In the genomic region with DNA sequence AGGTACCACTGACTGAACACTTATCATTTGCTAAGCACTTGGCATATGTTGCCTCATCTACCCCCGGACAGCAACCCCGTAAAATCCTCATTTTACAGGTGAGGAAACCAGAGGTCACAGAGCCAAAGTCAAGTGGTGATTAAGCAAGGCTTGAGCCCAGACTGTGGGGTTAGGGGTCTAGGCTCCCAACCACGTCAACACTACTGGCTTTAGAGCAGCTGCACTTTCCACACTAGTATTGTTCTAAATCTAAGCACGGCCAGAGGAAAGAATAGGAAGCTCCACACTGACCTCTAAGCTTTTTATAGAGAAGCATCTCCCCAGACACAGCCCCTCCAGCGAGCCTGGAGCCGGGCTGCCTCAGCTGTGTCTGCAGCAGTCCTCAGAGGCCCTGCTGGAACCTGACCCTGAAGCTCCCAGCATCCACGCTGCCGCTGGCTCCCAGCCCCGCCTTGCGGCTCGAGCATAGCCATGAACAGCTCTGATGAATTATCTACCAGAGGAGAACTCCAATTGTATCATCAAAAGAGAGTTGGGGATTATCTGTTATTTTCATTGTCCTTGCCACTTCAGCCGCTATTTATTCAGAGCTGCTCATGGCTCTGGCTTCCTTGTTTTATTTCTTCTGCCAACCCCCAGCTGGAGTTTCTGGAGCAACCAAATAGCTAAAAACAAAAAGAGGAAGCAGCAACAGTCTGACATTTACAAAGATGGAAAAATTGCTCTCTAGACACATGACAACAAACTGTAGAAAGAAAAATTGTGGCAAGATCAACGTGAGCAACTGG, we compare ENCODE assay signal across 8 cellular contexts.
DNase-seq lines count a peak whose midpoint lies in the region; ATAC-seq and TF ChIP-seq lines count a peak whose summit lies in the region.

No MANE protein-coding gene starts in this region.

- H3K9me3 Mint-ChIP-seq in CD8-positive, alpha-beta memory T cell = no peaks in the 10 kb centered on the region

- peaks cover 0 to 1% (median 0%) of the 10 kb centered on the region in 3 donors for H3K36me3 Mint-ChIP-seq in CD8-positive, alpha-beta memory T cell

- H3K36me3 ChIP-seq in CD8-positive, alpha-beta memory T cell (ENCODE audit: insufficient read depth, low read length) = no peaks in the 10 kb centered on the region
- no peaks in the 10 kb centered on the region for H3K36me3 ChIP-seq in tibial artery

- CTCF ChIA-PET in CD8-positive, alpha-beta memory T cell (lab: Charles Lee) = interaction anchor here (0.5 to 1.0 kb wide), 2 partner anchors 9 to 50 kb away, joined by 3 to 4 read pairs; no protein-coding TSS in a partner anchor

- intact Hi-C loops in tibial artery (cut with DNase I; ENCODE audit: low total_unique reads) = loop anchor here (5.0 kb wide), 1 partner anchor 45 kb away; no protein-coding TSS in a partner anchor

- no peak overlapping the region for H3K4me3 ChIP-seq in CD8-positive, alpha-beta memory T cell (ENCODE audit: low read length)
- peak overlapping the region in 1 of 2 donors; percentile 21 for H3K4me3 ChIP-seq in tibial artery

- TF ChIP-seq CTCF in tibial artery (IDR thresholded peaks at IDR 0.05) = peak in 1 of 2 experiments; percentile 14

- POLR2A ChIA-PET in CD8-positive, alpha-beta memory T cell (lab: Charles Lee) = interaction anchor here (0.5 kb wide), 1 partner anchor 10 kb away, joined by 3 read pairs; no protein-coding TSS in a partner anchor

- peaks cover 4% of the 10 kb centered on the region for H3K4me1 ChIP-seq in CD8-positive, alpha-beta memory T cell (ENCODE audit: insufficient read depth, low read length)
- peaks cover 6 to 59% (median 24%) of the 10 kb centered on the region in 4 donors for H3K4me1 ChIP-seq in tibial artery

- H3K9me3 ChIP-seq in CD8-positive, alpha-beta memory T cell (ENCODE audit: low read length) = no peaks in the 10 kb centered on the region
- no peaks in the 10 kb centered on the region for H3K9me3 ChIP-seq in tibial artery

- peak overlapping the region in 3 of 8 donors; percentile 6 to 38 (median 26) for H3K27ac Mint-ChIP-seq in CD8-positive, alpha-beta memory T cell

- H3K4me1 Mint-ChIP-seq in CD8-positive, alpha-beta memory T cell = no peaks in the 10 kb centered on the region

- ATAC-seq in GM21717 (IDR thresholded peaks at IDR 0.05; ENCODE audit: unreplicated experiment) = no peak
- no peak for ATAC-seq in HG03565 (IDR thresholded peaks at IDR 0.05; ENCODE audit: unreplicated experiment)

- no peaks in the 10 kb centered on the region for H3K27me3 ChIP-seq in CD8-positive, alpha-beta memory T cell (ENCODE audit: insufficient read depth, low read length, poor library complexity, severe bottlenecking)
- no peaks in the 10 kb centered on the region for H3K27me3 ChIP-seq in tibial artery

- H3K4me3 Mint-ChIP-seq in CD8-positive, alpha-beta memory T cell = no peak overlapping the region

- peaks cover 2% of the 10 kb centered on the region in 2 donors for H3K27me3 Mint-ChIP-seq in CD8-positive, alpha-beta memory T cell

- no peak for DNase-seq in CD8-positive, alpha-beta memory T cell
- DNase-seq in NCI-H345 treated with DMSO at 0.1 percent for 48 hours (lab: John Stamatoyannopoulos, UW; ENCODE audit: unreplicated experiment) = peak; percentile 44
- DNase-seq in caudate nucleus (lab: John Stamatoyannopoulos, UW) = peak in 60 of 61 donors; percentile 8 to 85 (median 70)
- DNase-seq in medulla oblongata (ENCODE audit: extremely low spot score) = peak; percentile 90
- DNase-seq in tibial artery = peak; percentile 89 to 92
- DNase-seq in T-helper 9 cell = no peak

- H3K27ac ChIP-seq in CD8-positive, alpha-beta memory T cell (ENCODE audit: low read depth, low read length) = peak overlapping the region; percentile 68
- H3K27ac ChIP-seq in caudate nucleus (ENCODE audit: low read depth, low read length) (peak overlapping the region; percentile 99), tibial artery (peak overlapping the region; percentile 89 to 93)

Comparison
In these comparisons a context has a peak if more than half of its experiments do, and no peak if none do; other contexts are left out.
1. DNase-seq: peak in NCI-H345 treated with DMSO at 0.1 percent for 48 hours (single experiment), caudate nucleus (60 of 61), medulla oblongata (single experiment) and tibial artery (2 of 2); none in CD8-positive, alpha-beta memory T cell (0 of 5) and T-helper 9 cell (single experiment).
2. Peak in every context shown above with its lines, with median percentiles within 50 percentile points of each other: H3K27ac ChIP-seq.